In genomic region chr6:47809863-47810262, GRCh38 we compare ENCODE assay signal across 1 cellular context.
TF ChIP-seq lines count a peak whose summit lies in the region.

No MANE protein-coding gene starts in this region.

TF ChIP-seq in GM23338, 12 proteins besides CTCF, POLR2A, EP300 and RAD21 (continued from another document):
- TF ChIP-seq ZNF331 (CRISPR knock-in tag; IDR thresholded peaks at IDR 0.05; ENCODE audit: low read depth) (no peak), NANOG (IDR thresholded peaks at IDR 0.05; ENCODE audit: borderline replicate concordance) (no peak)
